Comparison of ENCODE assay signal across 1 cellular context in genomic region chr2:60316381-60317028, GRCh38.
TF ChIP-seq lines count a peak whose summit lies in the region.

No MANE protein-coding gene starts in this region.

TF ChIP-seq in HepG2, 621 proteins besides CTCF, POLR2A, EP300 and RAD21 (continued from another document and continues in another):
- TF ChIP-seq ZNF274 (CRISPR knock-in tag; IDR thresholded peaks at IDR 0.05) (no peak), MYC (CRISPR knock-in tag; IDR thresholded peaks at IDR 0.05; ENCODE audit: borderline replicate concordance) (no peak), MXD1 (CRISPR knock-in tag; IDR thresholded peaks at IDR 0.05) (no peak), GMEB2 (CRISPR knock-in tag; IDR thresholded peaks at IDR 0.05; ENCODE audit: low read depth) (no peak), SRSF9 (IDR thresholded peaks at IDR 0.05; ENCODE audit: borderline replicate concordance, insufficient read depth, low read depth, low read length, poor library complexity, severe bottlenecking) (no peak), ZNF720 (CRISPR knock-in tag; IDR thresholded peaks at IDR 0.05) (no peak), IKZF4 (CRISPR knock-in tag; IDR thresholded peaks at IDR 0.05; ENCODE audit: borderline replicate concordance, low read depth, not compliant biosample characterization) (no peak), GABPA (IDR thresholded peaks at IDR 0.05; ENCODE audit: low read depth, low read length) (no peak), GABPA (CRISPR knock-in tag; IDR thresholded peaks at IDR 0.05; ENCODE audit: low read depth) (0 out of 2 replicates have a peak, but pooled peaks have one; percentile 12), ESRRA (CRISPR knock-in tag; IDR thresholded peaks at IDR 0.05; ENCODE audit: low read depth) (peak; percentile 85; the same call in 1 of the 2 replicates), TFAP4 (IDR thresholded peaks at IDR 0.05; ENCODE audit: borderline replicate concordance, low read depth) (no peak), ZBTB34 (CRISPR knock-in tag; IDR thresholded peaks at IDR 0.05) (no peak), MBD4 (IDR thresholded peaks at IDR 0.05; ENCODE audit: borderline replicate concordance, low read length) (no peak), ZNF710 (CRISPR knock-in tag; IDR thresholded peaks at IDR 0.05; ENCODE audit: borderline replicate concordance) (no peak), NR3C1 (CRISPR knock-in tag; IDR thresholded peaks at IDR 0.05) (no peak), RELA (CRISPR knock-in tag; IDR thresholded peaks at IDR 0.05) (no peak), ZNF343 (CRISPR knock-in tag; IDR thresholded peaks at IDR 0.05) (no peak), DPF2 (CRISPR knock-in tag; IDR thresholded peaks at IDR 0.05; ENCODE audit: borderline replicate concordance, low read depth) (no peak), ZNF329 (CRISPR knock-in tag; IDR thresholded peaks at IDR 0.05; ENCODE audit: low read depth) (no peak), ZBTB25 (CRISPR knock-in tag; IDR thresholded peaks at IDR 0.05) (no peak), E2F2 (CRISPR knock-in tag; IDR thresholded peaks at IDR 0.05; ENCODE audit: borderline replicate concordance) (no peak), DR1 (CRISPR knock-in tag; IDR thresholded peaks at IDR 0.05) (no peak), KAT7 (CRISPR knock-in tag; IDR thresholded peaks at IDR 0.05; ENCODE audit: borderline replicate concordance) (no peak), SETDB1 (CRISPR knock-in tag; IDR thresholded peaks at IDR 0.05; ENCODE audit: borderline replicate concordance) (no peak), NR2F2 (IDR thresholded peaks at IDR 0.05; ENCODE audit: borderline replicate concordance, low read depth) (0 out of 2 replicates have a peak, but pooled peaks have one; percentile 46), ATM (IDR thresholded peaks at IDR 0.05; ENCODE audit: borderline replicate concordance) (no peak), ARID3A (IDR thresholded peaks at IDR 0.05; ENCODE audit: low read depth, low read length) (peak; percentile 57; the same call in 1 of the 2 replicates), SRY (CRISPR knock-in tag; IDR thresholded peaks at IDR 0.05) (no peak), ZNF564 (CRISPR knock-in tag; IDR thresholded peaks at IDR 0.05) (no peak), MEF2D (CRISPR knock-in tag; IDR thresholded peaks at IDR 0.05) (0 out of 2 replicates have a peak, but pooled peaks have one; percentile 21), ZNF33B (CRISPR knock-in tag; IDR thresholded peaks at IDR 0.05) (no peak), ZNF225 (CRISPR knock-in tag; IDR thresholded peaks at IDR 0.05) (no peak), HNF4G (IDR thresholded peaks at IDR 0.05; ENCODE audit: borderline replicate concordance, low read depth, low read length) (peak; percentile 65), HNF4G (CRISPR knock-in tag; IDR thresholded peaks at IDR 0.05; ENCODE audit: borderline replicate concordance, low read depth) (peak; percentile 82; the same call in 1 of the 2 replicates), ARID5B (CRISPR knock-in tag; IDR thresholded peaks at IDR 0.05) (peak; percentile 45; the same call in 1 of the 2 replicates), ZBTB2 (CRISPR knock-in tag; IDR thresholded peaks at IDR 0.05; ENCODE audit: low read depth) (no peak), PHF5A (CRISPR knock-in tag; IDR thresholded peaks at IDR 0.05; ENCODE audit: low read depth, unreplicated experiment) (no peak), RARA (CRISPR knock-in tag; IDR thresholded peaks at IDR 0.05) (peak; percentile 80), JUN (CRISPR knock-in tag; IDR thresholded peaks at IDR 0.05) (no peak), ASH2L (IDR thresholded peaks at IDR 0.05; ENCODE audit: insufficient read length, low read depth, low read length) (no peak), KDM3A (CRISPR knock-in tag; IDR thresholded peaks at IDR 0.05; ENCODE audit: low read depth) (no peak), SATB2 (CRISPR knock-in tag; IDR thresholded peaks at IDR 0.05) (no peak), ZNF275 (CRISPR knock-in tag; IDR thresholded peaks at IDR 0.05; ENCODE audit: borderline replicate concordance) (no peak), NCOA1 (CRISPR knock-in tag; IDR thresholded peaks at IDR 0.05) (no peak)
